8 cellular contexts compared by ENCODE assay signal in the genomic region with DNA sequence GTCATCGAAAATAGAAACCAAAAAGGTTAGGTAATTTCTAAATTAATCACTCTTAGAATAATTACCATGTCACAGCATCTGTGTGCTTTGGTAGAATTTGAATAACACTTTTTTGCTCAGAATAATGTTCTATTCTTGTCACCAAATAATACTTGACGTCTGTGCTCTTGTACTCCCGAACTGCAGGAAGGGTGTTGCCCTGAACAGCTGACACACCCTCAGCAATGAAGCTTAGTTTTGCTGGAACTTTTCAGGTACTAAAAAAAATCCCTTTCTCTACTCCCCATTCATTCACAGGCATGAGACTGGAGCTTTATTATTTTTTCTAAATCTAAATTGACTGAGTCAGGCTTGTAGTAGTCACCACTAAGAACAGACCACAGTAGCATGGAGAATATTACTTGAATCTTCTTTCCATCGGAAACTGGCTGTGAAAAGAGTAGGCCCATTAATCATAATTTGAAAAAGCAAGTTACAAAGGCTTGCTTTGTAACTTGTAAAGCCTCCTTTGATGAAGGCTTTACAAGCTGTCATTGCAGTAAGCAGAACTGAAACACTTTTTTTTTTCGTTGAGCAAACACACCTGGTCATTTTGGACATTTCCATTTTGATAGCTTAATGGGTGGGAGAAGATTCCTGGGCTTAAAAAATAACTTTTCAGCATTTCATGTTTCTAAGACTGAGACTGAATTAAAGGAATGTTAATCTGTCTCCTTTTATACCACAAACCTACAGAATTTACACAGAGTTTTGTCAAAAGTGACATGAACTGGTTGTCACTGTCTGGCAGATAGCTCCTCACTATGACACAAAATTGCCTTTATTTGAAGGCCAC.
DNase-seq lines count a peak whose midpoint lies in the region; ATAC-seq and TF ChIP-seq lines count a peak whose summit lies in the region.

No MANE protein-coding gene starts in this region.

- DNase-seq in Right ventricle myocardium inferior (ENCODE audit: missing footprints) (no peak), cardiac septum (ENCODE audit: low spot score) (no peak), SW480 (ENCODE audit: low spot score) (peak; percentile 98), esophagus squamous epithelium (lab: John Stamatoyannopoulos, UW) (no peak), smooth muscle cell (lab: John Stamatoyannopoulos, UW; ENCODE audit: unreplicated experiment) (no peak), AML-193 (lab: John Stamatoyannopoulos, UW) (no peak), D341Med (ENCODE audit: low spot score) (no peak)

- H3K4me3 ChIP-seq in esophagus squamous epithelium (peak overlapping the region in 1 of 4 donors; percentile 31), smooth muscle cell (no peak overlapping the region)

- H3K9me3 ChIP-seq in esophagus squamous epithelium (no peaks in the 10 kb centered on the region), smooth muscle cell (replicated peaks; ENCODE audit: low read depth) (no peaks in the 10 kb centered on the region)

- TF ChIP-seq CTCF in esophagus squamous epithelium (IDR thresholded peaks at IDR 0.05) (no peak), smooth muscle cell (IDR thresholded peaks at IDR 0.05; ENCODE audit: borderline replicate concordance, insufficient read depth, poor library complexity, severe bottlenecking) (no peak)

- intact Hi-C loops in Right ventricle myocardium inferior (cut with DNase I) = no loop called here
- intact Hi-C loops in cardiac septum (cut with DNase I) = loop anchor here (5.0 kb wide), 1 partner anchor 72 kb away; a partner anchor contains a TSS
- intact Hi-C loops in esophagus squamous epithelium (cut with DNase I) = no loop called here

- H4K20me1 ChIP-seq in smooth muscle cell (ENCODE audit: low read depth) = no peaks in the 10 kb centered on the region

- TF ChIP-seq POLR2A in esophagus squamous epithelium (IDR thresholded peaks at IDR 0.05) = peak in 1 of 4 donors; percentile 26

- WGBS in esophagus squamous epithelium, 2 donors = 10 to 12% methylated on average over 5 of the region's 5 CpGs
- 56% methylated on average over 5 of the region's 5 CpGs for WGBS in smooth muscle cell (ENCODE audit: low lambda C conversion rate)

- H3K36me3 ChIP-seq in esophagus squamous epithelium = no peaks in the 10 kb centered on the region
- no peaks in the 10 kb centered on the region for H3K36me3 ChIP-seq in smooth muscle cell (ENCODE audit: low read depth)

- H3K4me2 ChIP-seq in smooth muscle cell = no peak overlapping the region

- H2AFZ ChIP-seq in smooth muscle cell (ENCODE audit: low read depth) = no peak overlapping the region

- no peaks in the 10 kb centered on the region for H3K79me2 ChIP-seq in smooth muscle cell (ENCODE audit: low read depth)

- H3K27ac ChIP-seq in esophagus squamous epithelium (peak overlapping the region; percentile 83 to 92 (median 91)), smooth muscle cell (ENCODE audit: low read depth) (peak overlapping the region; percentile 88)

- peak overlapping the region; percentile 18 for H3K9ac ChIP-seq in smooth muscle cell (ENCODE audit: low read depth)

- peaks cover 7% of the 10 kb centered on the region for H3F3A ChIP-seq in smooth muscle cell (ENCODE audit: low read depth)

- ATAC-seq in Right ventricle myocardium inferior (peak; percentile 47), HG03066 (IDR thresholded peaks at IDR 0.05; ENCODE audit: low read depth, unreplicated experiment) (peak; percentile 60)

- H3K4me1 ChIP-seq in esophagus squamous epithelium (peaks cover 10 to 55% (median 21%) of the 10 kb centered on the region in 3 donors), smooth muscle cell (ENCODE audit: low read depth) (peaks cover 14% of the 10 kb centered on the region)

- no peaks in the 10 kb centered on the region for H3K27me3 ChIP-seq in esophagus squamous epithelium
- no peaks in the 10 kb centered on the region for H3K27me3 ChIP-seq in smooth muscle cell (ENCODE audit: low read depth)
